16 cellular contexts compared by ENCODE assay signal in genomic region chr4:143017210-143017609, GRCh38.
DNase-seq lines count a peak whose midpoint lies in the region; ATAC-seq and TF ChIP-seq lines count a peak whose summit lies in the region.
"Had no signal": no experiment of that assay in that cellular context is flagged by ENCODE, and none has a peak within 500 bp of the region (broad histone marks: within the 10 kb centered on the region; RNA-seq: fewer than 3 reads in every experiment).

No MANE protein-coding gene starts in this region.

- H3K4me1 Mint-ChIP-seq in HFFc6 (ENCODE audit: low read depth) (no peaks in the 10 kb centered on the region), osteocyte (ENCODE audit: unreplicated experiment) (no peaks in the 10 kb centered on the region)
- H3K4me1 Mint-ChIP-seq: CD4-positive, CD25-positive, alpha-beta regulatory T cell had no signal

- intact Hi-C loops in mucosa of descending colon (cut with DNase I, micrococcal nuclease), result no loop called here

- TF ChIP-seq CTCF in HFFc6 (IDR thresholded peaks at IDR 0.05) (no peak), MM.1S (IDR thresholded peaks at IDR 0.05; ENCODE audit: low read length) (no peak), mucosa of descending colon (IDR thresholded peaks at IDR 0.05) (no peak), osteocyte (IDR thresholded peaks at IDR 0.05) (no peak)

- H3K4me3 Mint-ChIP-seq in HFFc6 (peak overlapping the region; percentile 3; the same call in 1 of the 2 replicates), osteocyte (ENCODE audit: unreplicated experiment) (no peak overlapping the region)
- H3K4me3 Mint-ChIP-seq: B cell; CD4-positive, CD25-positive, alpha-beta regulatory T cell; CD8-positive, alpha-beta T cell had no signal

- no peaks in the 10 kb centered on the region for H3K9me3 Mint-ChIP-seq in HFFc6
- H3K9me3 Mint-ChIP-seq in osteocyte (ENCODE audit: unreplicated experiment), result peaks cover 4% of the 10 kb centered on the region
- H3K9me3 Mint-ChIP-seq: CD8-positive, alpha-beta T cell had no signal

- H2AFZ ChIP-seq in MM.1S (ENCODE audit: low read length), result no peak overlapping the region
- H2AFZ ChIP-seq: GM23248 had no signal

- peak; percentile 47 for ATAC-seq in mucosa of descending colon
- ATAC-seq: CD8-positive, alpha-beta T cell had no signal

- no peaks in the 10 kb centered on the region for H3K36me3 ChIP-seq in MM.1S (replicated peaks; ENCODE audit: insufficient read depth, low read length)
- H3K36me3 ChIP-seq in mucosa of descending colon (ENCODE audit: low read depth), result no peaks in the 10 kb centered on the region
- H3K36me3 ChIP-seq in effector memory CD4-positive, alpha-beta T cell (ENCODE audit: control insufficient read depth, insufficient read depth, low read length), result no peaks in the 10 kb centered on the region
- H3K36me3 ChIP-seq: BLaER1 had no signal

- H3K36me3 Mint-ChIP-seq in HFFc6 (ENCODE audit: low read depth) (no peaks in the 10 kb centered on the region), osteocyte (ENCODE audit: unreplicated experiment) (no peaks in the 10 kb centered on the region)
- H3K36me3 Mint-ChIP-seq: CD4-positive, CD25-positive, alpha-beta regulatory T cell; CD8-positive, alpha-beta T cell had no signal

- no peaks in the 10 kb centered on the region for H3K9me2 ChIP-seq in MM.1S (replicated peaks; ENCODE audit: insufficient read depth, low read length)

- no peaks in the 10 kb centered on the region for H3K27me3 ChIP-seq in MM.1S (replicated peaks; ENCODE audit: insufficient read depth, low read length)
- H3K27me3 ChIP-seq in effector memory CD4-positive, alpha-beta T cell (replicated peaks; ENCODE audit: control insufficient read depth, insufficient read depth, low read length, poor library complexity, severe bottlenecking), result no peaks in the 10 kb centered on the region
- H3K27me3 ChIP-seq: BLaER1 had no signal

- no peak overlapping the region for H3K9ac ChIP-seq in MM.1S (ENCODE audit: low read length)
- H3K9ac ChIP-seq: BLaER1, GM23248 had no signal

- H3K4me3 ChIP-seq in MM.1S (ENCODE audit: low read length), result no peak overlapping the region
- H3K4me3 ChIP-seq in mucosa of descending colon, result no peak overlapping the region
- H3K4me3 ChIP-seq in effector memory CD4-positive, alpha-beta T cell (ENCODE audit: insufficient read depth, low read depth, low read length, poor library complexity, severe bottlenecking), result no peak overlapping the region
- H3K4me3 ChIP-seq: BLaER1, GM23248 had no signal

- H3K4me1 ChIP-seq in MM.1S (ENCODE audit: low read length), result peaks cover 6% of the 10 kb centered on the region
- H3K4me1 ChIP-seq in mucosa of descending colon (ENCODE audit: low read depth), result no peaks in the 10 kb centered on the region
- no peaks in the 10 kb centered on the region for H3K4me1 ChIP-seq in effector memory CD4-positive, alpha-beta T cell (ENCODE audit: control insufficient read depth, insufficient read depth, low read length, poor library complexity, severe bottlenecking)
- H3K4me1 ChIP-seq: BLaER1, Caco-2 had no signal

- no peaks in the 10 kb centered on the region for H3K79me2 ChIP-seq in MM.1S (ENCODE audit: low read length)

- H3K27ac Mint-ChIP-seq in HFFc6 (no peak overlapping the region), osteocyte (ENCODE audit: unreplicated experiment) (no peak overlapping the region)
- H3K27ac Mint-ChIP-seq: B cell; CD4-positive, CD25-positive, alpha-beta regulatory T cell; CD8-positive, alpha-beta T cell had no signal

- no peak for DNase-seq in HFFc6
- DNase-seq in MM.1S, result peak; percentile 6
- no peak for DNase-seq in mucosa of descending colon
- no peak for DNase-seq in activated CD8-positive, alpha-beta memory T cell treated with anti-CD3 and anti-CD28 coated beads, Interleukin-2, amount 50 U/mL, for 48 hours
- no peak for DNase-seq in osteocyte (ENCODE audit: extremely low spot score, unreplicated experiment)
- no peak for DNase-seq in effector memory CD4-positive, alpha-beta T cell
- DNase-seq: Caco-2; CD4-positive, CD25-positive, alpha-beta regulatory T cell; CD8-positive, alpha-beta T cell; DMS153; DND-41; GM23248; H7; HCEC 1CT had no signal

- H3K4me2 ChIP-seq in MM.1S (ENCODE audit: low read depth, low read length), result no peak overlapping the region
- H3K4me2 ChIP-seq: BLaER1 had no signal

- H4K20me1 ChIP-seq in MM.1S (ENCODE audit: insufficient read depth, low read length), result no peaks in the 10 kb centered on the region
- H4K20me1 ChIP-seq: BLaER1 had no signal

- H3F3A ChIP-seq in MM.1S (ENCODE audit: insufficient read depth, low read length), result no peaks in the 10 kb centered on the region

- H3K27me3 Mint-ChIP-seq in HFFc6 (ENCODE audit: insufficient read depth) (peaks cover 4% of the 10 kb centered on the region; the same call in 1 of the 2 replicates), osteocyte (ENCODE audit: unreplicated experiment) (peaks cover 3% of the 10 kb centered on the region)
- H3K27me3 Mint-ChIP-seq: B cell had no signal

- H3K9me3 ChIP-seq in MM.1S (replicated peaks; ENCODE audit: insufficient read depth, low read length) (no peaks in the 10 kb centered on the region), mucosa of descending colon (no peaks in the 10 kb centered on the region)
- H3K9me3 ChIP-seq in effector memory CD4-positive, alpha-beta T cell (ENCODE audit: control insufficient read depth, low read length), result no peaks in the 10 kb centered on the region
- H3K9me3 ChIP-seq: BLaER1, Caco-2 had no signal

- H3K27ac ChIP-seq in MM.1S (ENCODE audit: low read length), result no peak overlapping the region
- H3K27ac ChIP-seq in effector memory CD4-positive, alpha-beta T cell (ENCODE audit: insufficient read depth, low read length, poor library complexity, severe bottlenecking), result no peak overlapping the region
- H3K27ac ChIP-seq: BLaER1, GM23248 had no signal
